ENCODE assay signal across 12 cellular contexts in genomic region chr6:72691298-72691697, GRCh38.
DNase-seq lines count a peak whose midpoint lies in the region; ATAC-seq and TF ChIP-seq lines count a peak whose summit lies in the region.
"Had no signal": no experiment of that assay in that cellular context is flagged by ENCODE, and none has a peak within 500 bp of the region (broad histone marks: within the 10 kb centered on the region; RNA-seq: fewer than 3 reads in every experiment).

No MANE protein-coding gene starts in this region.

- H3K27ac ChIP-seq in OCI-LY1 (ENCODE audit: low read depth, low read length, poor library complexity, severe bottlenecking) (peak overlapping the region; percentile 10), mammary epithelial cell (ENCODE audit: insufficient read depth, low read depth, low read length) (no peak overlapping the region)

- H3K79me2 ChIP-seq in OCI-LY1 (ENCODE audit: insufficient read depth, low read length) = peaks cover 29% of the 10 kb centered on the region
- H3K79me2 ChIP-seq in mammary epithelial cell (ENCODE audit: insufficient read depth, low read length) = no peaks in the 10 kb centered on the region

- H2AFZ ChIP-seq in OCI-LY1 (ENCODE audit: low read length) = no peak overlapping the region
- no peak overlapping the region for H2AFZ ChIP-seq in mammary epithelial cell (ENCODE audit: low read depth, low read length)

- BruUV-seq in mammary epithelial cell (replicated peaks; lab: Mats Ljungman, UMichigan) = no TSS peak

- 96% methylated on average over 5 of the region's 5 CpGs for WGBS in mammary epithelial cell (ENCODE audit: low coverage, missing lambda C conversion rate)

- in situ Hi-C loops in mammary epithelial cell (cut with MboI; ENCODE audit: low sequenced_read_pairs in 2 of 2) = no loop called here

- H4K20me1 ChIP-seq in OCI-LY1 (ENCODE audit: insufficient read depth, low read length) (no peaks in the 10 kb centered on the region), mammary epithelial cell (ENCODE audit: insufficient read depth, low read length) (no peaks in the 10 kb centered on the region)

- no peaks in the 10 kb centered on the region; the same call in 1 of the 2 replicates for H3F3A ChIP-seq in OCI-LY1 (ENCODE audit: insufficient read depth, low read length)

- TF ChIP-seq CTCF in OCI-LY1 (IDR thresholded peaks at IDR 0.05; ENCODE audit: low read length) (no peak), mammary epithelial cell (conservative IDR thresholded peaks at IDR 0.05 in 1 of 2, IDR thresholded peaks at IDR 0.05 in 1 of 2; ENCODE audit: extremely low read depth in 1 of 2, insufficient read depth in 1 of 2, low read depth in 1 of 2, low read length in 2 of 2) (no peak)

- no peaks in the 10 kb centered on the region for H3K27me3 ChIP-seq in OCI-LY1 (ENCODE audit: insufficient read depth, low read length)
- no peaks in the 10 kb centered on the region for H3K27me3 ChIP-seq in mammary epithelial cell (ENCODE audit: insufficient read depth, low read length)

- H3K4me3 ChIP-seq in OCI-LY1 (ENCODE audit: low read depth, low read length, poor library complexity, severe bottlenecking) (no peak overlapping the region), mammary epithelial cell (replicated peaks in 1 of 3; ENCODE audit: insufficient read depth in 1 of 3, low read depth in 2 of 3, low read length in 3 of 3) (no peak overlapping the region)

- H3K4me1 ChIP-seq in OCI-LY1 (ENCODE audit: insufficient read depth, low read length, severe bottlenecking) = peaks cover 27% of the 10 kb centered on the region
- H3K4me1 ChIP-seq in mammary epithelial cell (ENCODE audit: insufficient read depth, low read length) = no peaks in the 10 kb centered on the region

- no peaks in the 10 kb centered on the region for H3K9me2 ChIP-seq in OCI-LY1 (ENCODE audit: low read depth, low read length)

- H3K9me3 ChIP-seq in OCI-LY1 (ENCODE audit: low read length) (no peaks in the 10 kb centered on the region), mammary epithelial cell (replicated peaks; ENCODE audit: insufficient read depth, low read length) (no peaks in the 10 kb centered on the region)

- H3K36me3 ChIP-seq in OCI-LY1 (ENCODE audit: insufficient read depth, low read length) = peaks cover 28% of the 10 kb centered on the region
- no peaks in the 10 kb centered on the region for H3K36me3 ChIP-seq in mammary epithelial cell (ENCODE audit: insufficient read depth, low read length)

- CTCF ChIA-PET in mammary epithelial cell (lab: Charles Lee; ENCODE audit: low non-redundant PET) = no interaction called here

- no peak overlapping the region for H3K9ac ChIP-seq in OCI-LY1 (ENCODE audit: low read length)
- H3K9ac ChIP-seq in mammary epithelial cell (ENCODE audit: insufficient read depth, low read length) = no peak overlapping the region

- intact Hi-C loops in mammary epithelial cell (cut with micrococcal nuclease) = no loop called here

- H3K4me2 ChIP-seq in OCI-LY1 (ENCODE audit: low read length) (no peak overlapping the region), mammary epithelial cell (ENCODE audit: insufficient read depth, low read depth, low read length) (no peak overlapping the region)

- dilution Hi-C loops in mammary epithelial cell (cut with HindIII; ENCODE audit: low sequenced_read_pairs) = no loop called here

- DNase-seq in foreskin melanocyte (peak; percentile 57), mammary epithelial cell (no peak)
- no peak for DNase-seq in activated CD4-positive, alpha-beta T cell treated with anti-CD3 and anti-CD28 coated beads for 48 hours
- DNase-seq: C1 segment of cervical spinal cord; CD4-positive, alpha-beta T cell; DMS79 had no signal

- ATAC-seq in GM19351 (IDR thresholded peaks at IDR 0.05; ENCODE audit: unreplicated experiment) (peak; percentile 40), HG03280 (IDR thresholded peaks at IDR 0.05; ENCODE audit: unreplicated experiment) (peak; percentile 41), HG03159 (IDR thresholded peaks at IDR 0.05; ENCODE audit: unreplicated experiment) (no peak)
- ATAC-seq: HCT116, HepG2 had no signal
